Comparison of ENCODE assay signal across 37 cellular contexts in genomic region chr2:44957656-44958327, GRCh38. TPM values are rescaled to one million over a fixed set of nuclear protein-coding genes. Genes with fewer than 3 reads are reported as not detected.
"Had no signal": no experiment of that assay in that cellular context is flagged by ENCODE, and none has a peak within 500 bp of the region (broad histone marks: within the 10 kb centered on the region; RNA-seq: fewer than 3 reads in every experiment).

No MANE protein-coding gene starts in this region.

- H3K4me3 Mint-ChIP-seq: activated B cell treated with CpG ODN at 0.5 μM for 24 hours; activated CD8-positive, alpha-beta T cell treated with anti-CD3 and anti-CD28 coated beads for 36 hours; activated naive CD4-positive, alpha-beta T cell treated with anti-CD3 and anti-CD28 coated beads, Interleukin-2, amount 50 U/mL, for 24 hours; activated naive CD8-positive, alpha-beta T cell treated with anti-CD3 and anti-CD28 coated beads, Interleukin-2, amount 50 U/mL, for 24 hours; immature natural killer cell; nephron progenitor cell; stimulated activated memory B cell treated with anti-CD40 and anti-IgM and Interleukin-4, amounts not matched to agents 10 μg/mL and 1 μg/mL and 100 μg/mL, for 72 hours; stimulated activated naive CD8-positive, alpha-beta T cell treated with anti-CD3 and anti-CD28 coated beads, Interleukin-15, amount 100 ng/mL, for 72 hours had no signal

- H3K27ac ChIP-seq: breast epithelium, heart left ventricle, neutrophil, ovary, prostate gland, thyroid gland, upper lobe of right lung had no signal

- DNase-seq: activated B cell treated with CpG ODN at 0.5 μM for 24 hours; activated CD4-positive, alpha-beta T cell treated with anti-CD3 and anti-CD28 coated beads, Interleukin-2, amount 50 U/mL, for 1 hour; activated CD8-positive, alpha-beta T cell treated with anti-CD3 and anti-CD28 coated beads for 36 hours; activated naive CD8-positive, alpha-beta T cell treated with anti-CD3 and anti-CD28 coated beads, Interleukin-2, amount 50 U/mL, for 24 hours; activated T-cell treated with anti-CD3 and anti-CD28 coated beads, Interleukin-2, amount 50 U/mL, for 48 hours; amygdala; central memory CD4-positive, alpha-beta T cell; heart left ventricle; hypothalamus; immature natural killer cell; kidney; left colon; mesendoderm; mucosa of descending colon; naive B cell; nephron progenitor cell; ovary; retina; small intestine; stimulated activated CD4-positive, alpha-beta T cell treated with anti-CD3 and anti-CD28 coated beads, Interleukin-1b, Interleukin-23, amount 100 ng/mL, for 48 hours; stimulated activated CD4-positive, alpha-beta T cell treated with anti-CD3 and anti-CD28 coated beads, Interleukin-4, amount 100 ng/mL, for 4 hours; stimulated activated CD8-positive, alpha-beta memory T cell treated with anti-CD3 and anti-CD28 coated beads, Interleukin-4, amount 100 ng/mL, for 48 hours; stimulated activated naive CD8-positive, alpha-beta T cell treated with anti-CD3 and anti-CD28 coated beads, Interleukin-15, amount 100 ng/mL, for 72 hours; substantia nigra; T-helper 2 cell; thyroid gland; upper lobe of right lung had no signal

- H3K9me3 Mint-ChIP-seq: activated B cell treated with CpG ODN at 0.5 μM for 24 hours; activated CD8-positive, alpha-beta T cell treated with anti-CD3 and anti-CD28 coated beads for 36 hours; activated naive CD4-positive, alpha-beta T cell treated with anti-CD3 and anti-CD28 coated beads, Interleukin-2, amount 50 U/mL, for 24 hours; activated naive CD8-positive, alpha-beta T cell treated with anti-CD3 and anti-CD28 coated beads, Interleukin-2, amount 50 U/mL, for 24 hours; activated T-helper 2 cell treated with anti-CD3 and anti-CD28 coated beads, Interferon-gamma antibody, Interleukin-2, Interleukin-4, amounts not matched to agents 10 μg/mL and 5 μg/mL and 100 μg/mL, durations not matched to agents 14 hours and 24 hours and 36 hours; immature natural killer cell; naive B cell; stimulated activated memory B cell treated with anti-CD40 and anti-IgM and Interleukin-4, amounts not matched to agents 10 μg/mL and 1 μg/mL and 100 μg/mL, for 72 hours; stimulated activated naive CD8-positive, alpha-beta T cell treated with anti-CD3 and anti-CD28 coated beads, Interleukin-15, amount 100 ng/mL, for 72 hours had no signal

- H3K36me3 ChIP-seq: breast epithelium, heart left ventricle, neutrophil, ovary, prostate gland, thyroid gland, upper lobe of right lung had no signal

- H3K4me3 ChIP-seq: breast epithelium, heart left ventricle, mucosa of descending colon, ovary, prostate gland, thyroid gland, upper lobe of right lung had no signal

- ATAC-seq: activated CD8-positive, alpha-beta T cell treated with anti-CD3 and anti-CD28 coated beads for 36 hours; activated naive CD8-positive, alpha-beta T cell treated with anti-CD3 and anti-CD28 coated beads, Interleukin-2, amount 50 U/mL, for 24 hours; esophagus mucosa; heart left ventricle; left colon; mucosa of descending colon; sciatic nerve; stimulated activated memory B cell treated with anti-CD40 and anti-IgM and Interleukin-4, amounts not matched to agents 10 μg/mL and 1 μg/mL and 100 μg/mL, for 72 hours; stimulated activated naive CD8-positive, alpha-beta T cell treated with anti-CD3 and anti-CD28 coated beads, Interleukin-15, amount 100 ng/mL, for 72 hours; upper lobe of right lung had no signal

- H3K27ac Mint-ChIP-seq: activated B cell treated with CpG ODN at 0.5 μM for 24 hours; activated CD8-positive, alpha-beta T cell treated with anti-CD3 and anti-CD28 coated beads for 36 hours; activated naive CD4-positive, alpha-beta T cell treated with anti-CD3 and anti-CD28 coated beads, Interleukin-2, amount 50 U/mL, for 24 hours; activated naive CD8-positive, alpha-beta T cell treated with anti-CD3 and anti-CD28 coated beads, Interleukin-2, amount 50 U/mL, for 24 hours; activated T-helper 2 cell treated with anti-CD3 and anti-CD28 coated beads, Interferon-gamma antibody, Interleukin-2, Interleukin-4, amounts not matched to agents 10 μg/mL and 5 μg/mL and 100 μg/mL, durations not matched to agents 14 hours and 24 hours and 36 hours; naive B cell; nephron progenitor cell; stimulated activated memory B cell treated with anti-CD40 and anti-IgM and Interleukin-4, amounts not matched to agents 10 μg/mL and 1 μg/mL and 100 μg/mL, for 72 hours; stimulated activated naive CD8-positive, alpha-beta T cell treated with anti-CD3 and anti-CD28 coated beads, Interleukin-15, amount 100 ng/mL, for 72 hours had no signal

- H3K9me3 ChIP-seq: breast epithelium, heart left ventricle, mucosa of descending colon, neutrophil, ovary, prostate gland, thyroid gland, upper lobe of right lung had no signal

- H3K27me3 ChIP-seq: ovary had no signal

- H3K36me3 Mint-ChIP-seq: activated naive CD4-positive, alpha-beta T cell treated with anti-CD3 and anti-CD28 coated beads, Interleukin-2, amount 50 U/mL, for 24 hours; immature natural killer cell; naive B cell; stimulated activated memory B cell treated with anti-CD40 and anti-IgM and Interleukin-4, amounts not matched to agents 10 μg/mL and 1 μg/mL and 100 μg/mL, for 72 hours had no signal

RNA-seq across cellular contexts. Expression of gene SIX3, which starts 16.3 kb away (rescaled TPM):
- total RNA-seq: activated B cell treated with CpG ODN at 0.5 μM for 24 hours; activated CD8-positive, alpha-beta T cell treated with anti-CD3 and anti-CD28 coated beads for 36 hours; breast epithelium; endothelial cell of umbilical vein; esophagus mucosa; heart left ventricle; left colon; lower leg skin; mucosa of descending colon; ovary; prostate gland; sciatic nerve; thyroid gland; upper lobe of right lung had no signal
- polyA plus RNA-seq: endothelial cell of umbilical vein, heart left ventricle, immature natural killer cell, ovary, small intestine had no signal

RNA-seq across cellular contexts. Expression of gene SIX2, which starts 51.5 kb away (rescaled TPM):
- total RNA-seq: activated B cell treated with CpG ODN at 0.5 μM for 24 hours; activated CD8-positive, alpha-beta T cell treated with anti-CD3 and anti-CD28 coated beads for 36 hours; activated T-helper 2 cell treated with anti-CD3 and anti-CD28 coated beads, Interferon-gamma antibody, Interleukin-2, Interleukin-4, amounts not matched to agents 10 μg/mL and 5 μg/mL and 100 μg/mL, durations not matched to agents 14 hours and 24 hours and 36 hours; left colon; upper lobe of right lung had no signal
- polyA plus RNA-seq: immature natural killer cell had no signal
